ENCODE assay signal across 16 cellular contexts in the genomic region with DNA sequence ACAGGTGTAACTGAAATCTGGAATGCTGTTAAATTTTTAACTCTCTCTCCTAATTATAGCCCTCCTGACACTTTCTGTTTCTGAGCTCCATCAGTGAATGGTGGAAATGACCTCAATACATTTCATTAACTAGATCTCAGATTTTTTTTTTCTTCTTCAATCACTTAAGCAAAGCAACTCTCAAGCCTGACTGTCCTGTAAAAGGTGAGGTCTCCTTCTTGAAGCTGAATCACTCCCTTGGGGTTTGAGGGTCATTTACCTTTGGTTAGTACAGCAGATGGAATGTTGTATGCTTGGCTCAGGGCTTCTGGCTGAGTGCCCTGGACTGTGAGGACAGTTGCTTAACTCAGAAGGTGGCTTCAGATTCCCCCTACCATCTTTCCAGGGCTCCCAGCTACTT.
DNase-seq lines count a peak whose midpoint lies in the region; ATAC-seq, FAIRE-seq and TF ChIP-seq lines count a peak whose summit lies in the region.
"Had no signal": no experiment of that assay in that cellular context is flagged by ENCODE, and none has a peak within 500 bp of the region (broad histone marks: within the 10 kb centered on the region; RNA-seq: fewer than 3 reads in every experiment).

No MANE protein-coding gene starts in this region.

- CTCF ChIA-PET in HepG2 (lab: Yijun Ruan, JAX; ENCODE audit: low intra/inter-chr PET ratio, low total read pairs), result no interaction called here

- peaks cover 5% of the 10 kb centered on the region for H3K36me3 Mint-ChIP-seq in activated CD4-positive, alpha-beta T cell treated with anti-CD3 and anti-CD28 coated beads, Interleukin-2, amount 10 ng/mL, durations not matched to agents 24 days and 14 days (ENCODE audit: low read depth)
- H3K36me3 Mint-ChIP-seq: stimulated activated naive B cell treated with anti-CD40 and anti-IgM and Interleukin-4, amounts not matched to agents 10 μg/mL and 1 μg/mL and 100 μg/mL, for 72 hours; WTC11 had no signal

- peak; percentile 95 for DNase-seq in G401 (ENCODE audit: low spot score)
- peak; percentile 48 for DNase-seq in RCC 7860 (ENCODE audit: low spot score)
- peak; percentile 39 for DNase-seq in iris pigment epithelial cell (ENCODE audit: low read depth)
- no peak for DNase-seq in HepG2 (ENCODE audit: low spot score)
- DNase-seq in NCI-H748 treated with DMSO at 0.1 percent for 48 hours (lab: John Stamatoyannopoulos, UW), result no peak
- DNase-seq in activated CD4-positive, alpha-beta T cell treated with anti-CD3 and anti-CD28 coated beads, Interleukin-2, amount 10 ng/mL, durations not matched to agents 24 days and 14 days, result no peak
- DNase-seq: activated T-cell treated with anti-CD3 and anti-CD28 coated beads, Interleukin-2, amount 50 U/mL, for 24 hours; H7; MV-4-11; NCI-H510A; SHP77 treated with DMSO at 0.1 percent for 48 hours; stimulated activated CD4-positive, alpha-beta T cell treated with anti-CD3 and anti-CD28 coated beads, Interleukin-2, amount 100 ng/mL, for 24 hours; stimulated activated naive B cell treated with anti-CD40 and anti-IgM and Interleukin-4, amounts not matched to agents 10 μg/mL and 1 μg/mL and 100 μg/mL, for 72 hours had no signal

- TF ChIP-seq EP300 in HepG2 (IDR thresholded peaks at IDR 0.05; ENCODE audit: low read depth in 2 of 2, low read length in 2 of 2) (no peak), HepG2 (CRISPR knock-in tag; IDR thresholded peaks at IDR 0.05; ENCODE audit: borderline replicate concordance) (no peak)

- H3K9me3 ChIP-seq in HepG2 (ENCODE audit: low read length), result no peaks in the 10 kb centered on the region

- H3K4me3 ChIP-seq in HepG2 (replicated peaks in 1 of 3; ENCODE audit: insufficient read depth in 1 of 3, low read depth in 2 of 3, low read length in 3 of 3), result no peak overlapping the region

- FAIRE-seq in RCC 7860 (lab: Jason Lieb, UNC), result peak; percentile 63
- no peak for FAIRE-seq in HepG2 (lab: Jason Lieb, UNC)

- POLR2A ChIA-PET in HepG2 (lab: Yijun Ruan, JAX), result no interaction called here

- no peaks in the 10 kb centered on the region for H3K27me3 ChIP-seq in HepG2 (ENCODE audit: control insufficient read depth in 1 of 2, insufficient read depth in 2 of 2, low read length in 2 of 2)

- no peaks in the 10 kb centered on the region for H3K4me1 ChIP-seq in HepG2 (ENCODE audit: insufficient read depth, low read length)

- peaks cover 8% of the 10 kb centered on the region for H3K27me3 Mint-ChIP-seq in activated CD4-positive, alpha-beta T cell treated with anti-CD3 and anti-CD28 coated beads, Interleukin-2, amount 10 ng/mL, durations not matched to agents 24 days and 14 days
- H3K27me3 Mint-ChIP-seq: activated T-cell treated with anti-CD3 and anti-CD28 coated beads, Interleukin-2, amount 50 U/mL, for 24 hours had no signal

- peaks cover 27% of the 10 kb centered on the region for H3K9me3 Mint-ChIP-seq in activated CD4-positive, alpha-beta T cell treated with anti-CD3 and anti-CD28 coated beads, Interleukin-2, amount 10 ng/mL, durations not matched to agents 24 days and 14 days
- H3K9me3 Mint-ChIP-seq: WTC11 had no signal

- peaks cover 17% of the 10 kb centered on the region for H3K4me1 Mint-ChIP-seq in activated CD4-positive, alpha-beta T cell treated with anti-CD3 and anti-CD28 coated beads, Interleukin-2, amount 10 ng/mL, durations not matched to agents 24 days and 14 days

- H3K27ac ChIP-seq in HepG2 (ENCODE audit: extremely low read length, insufficient read depth, low read length), result no peak overlapping the region

- H3K9ac ChIP-seq in HepG2 (ENCODE audit: insufficient read depth, low read depth, low read length), result no peak overlapping the region

- no peak overlapping the region for H3K27ac Mint-ChIP-seq in activated CD4-positive, alpha-beta T cell treated with anti-CD3 and anti-CD28 coated beads, Interleukin-2, amount 10 ng/mL, durations not matched to agents 24 days and 14 days
- H3K27ac Mint-ChIP-seq: activated T-cell treated with anti-CD3 and anti-CD28 coated beads, Interleukin-2, amount 50 U/mL, for 24 hours; stimulated activated naive B cell treated with anti-CD40 and anti-IgM and Interleukin-4, amounts not matched to agents 10 μg/mL and 1 μg/mL and 100 μg/mL, for 72 hours; WTC11 had no signal

- TF ChIP-seq RAD21 in HepG2 (CRISPR knock-in tag; IDR thresholded peaks at IDR 0.05), result no peak

- H4K20me1 ChIP-seq in HepG2 (ENCODE audit: insufficient read depth, low read length), result no peaks in the 10 kb centered on the region

- no peak for TF ChIP-seq CTCF in HepG2 (CRISPR knock-in tag; IDR thresholded peaks at IDR 0.05)

- H3K79me2 ChIP-seq in HepG2 (ENCODE audit: insufficient read depth, low read length), result no peaks in the 10 kb centered on the region

- no peak for TF ChIP-seq POLR2A in HepG2 (IDR thresholded peaks at IDR 0.05; ENCODE audit: insufficient read depth in 1 of 2, low read depth in 2 of 2, low read length in 2 of 2)

- H3K4me2 ChIP-seq in HepG2 (ENCODE audit: low read depth, low read length), result no peak overlapping the region

- in situ Hi-C loops in G401 (cut with HindIII; ENCODE audit: low sequenced_read_pairs), result no loop called here
- in situ Hi-C loops in HepG2 (cut with HindIII; ENCODE audit: extremely low pct_ligation_motif_present, low pct_unique_long_range_greater_than_20kb), result no loop called here

- no peaks in the 10 kb centered on the region for H3K36me3 ChIP-seq in HepG2 (replicated peaks in 1 of 2; ENCODE audit: control insufficient read depth in 1 of 2, insufficient read depth in 2 of 2, low read length in 2 of 2)

- no peak overlapping the region for H3K4me3 Mint-ChIP-seq in activated CD4-positive, alpha-beta T cell treated with anti-CD3 and anti-CD28 coated beads, Interleukin-2, amount 10 ng/mL, durations not matched to agents 24 days and 14 days
- H3K4me3 Mint-ChIP-seq: activated T-cell treated with anti-CD3 and anti-CD28 coated beads, Interleukin-2, amount 50 U/mL, for 24 hours; stimulated activated naive B cell treated with anti-CD40 and anti-IgM and Interleukin-4, amounts not matched to agents 10 μg/mL and 1 μg/mL and 100 μg/mL, for 72 hours; WTC11 had no signal

- ATAC-seq in HG02943 (IDR thresholded peaks at IDR 0.05; ENCODE audit: low read depth, unreplicated experiment) (peak; percentile 55), HepG2 (no peak), HG03469 (IDR thresholded peaks at IDR 0.05; ENCODE audit: unreplicated experiment) (no peak)
- ATAC-seq: stimulated activated naive B cell treated with anti-CD40 and anti-IgM and Interleukin-4, amounts not matched to agents 10 μg/mL and 1 μg/mL and 100 μg/mL, for 72 hours; WTC11 had no signal

- no TSS peak for BruUV-seq in HepG2 (replicated peaks; lab: Mats Ljungman, UMichigan)

- no peak overlapping the region for H2AFZ ChIP-seq in HepG2 (ENCODE audit: low read length)

- intact Hi-C loops in HepG2 (cut with micrococcal nuclease; ENCODE audit: unreplicated experiment), result no loop called here
- intact Hi-C loops in activated CD4-positive, alpha-beta T cell treated with anti-CD3 and anti-CD28 coated beads, Interleukin-2, amount 10 ng/mL, durations not matched to agents 24 days and 14 days (cut with micrococcal nuclease), result no loop called here

TF ChIP-seq in HepG2, 621 proteins besides CTCF, POLR2A, EP300 and RAD21 (continues in another document):
- no peak for TF ChIP-seq PCBP2 (optimal IDR thresholded peaks at IDR 0.05; ENCODE audit: low read depth, low read length, poor library complexity, severe bottlenecking)
- TF ChIP-seq ZFP36L1 (CRISPR knock-in tag; IDR thresholded peaks at IDR 0.05), result no peak
- TF ChIP-seq, protein P1, sequence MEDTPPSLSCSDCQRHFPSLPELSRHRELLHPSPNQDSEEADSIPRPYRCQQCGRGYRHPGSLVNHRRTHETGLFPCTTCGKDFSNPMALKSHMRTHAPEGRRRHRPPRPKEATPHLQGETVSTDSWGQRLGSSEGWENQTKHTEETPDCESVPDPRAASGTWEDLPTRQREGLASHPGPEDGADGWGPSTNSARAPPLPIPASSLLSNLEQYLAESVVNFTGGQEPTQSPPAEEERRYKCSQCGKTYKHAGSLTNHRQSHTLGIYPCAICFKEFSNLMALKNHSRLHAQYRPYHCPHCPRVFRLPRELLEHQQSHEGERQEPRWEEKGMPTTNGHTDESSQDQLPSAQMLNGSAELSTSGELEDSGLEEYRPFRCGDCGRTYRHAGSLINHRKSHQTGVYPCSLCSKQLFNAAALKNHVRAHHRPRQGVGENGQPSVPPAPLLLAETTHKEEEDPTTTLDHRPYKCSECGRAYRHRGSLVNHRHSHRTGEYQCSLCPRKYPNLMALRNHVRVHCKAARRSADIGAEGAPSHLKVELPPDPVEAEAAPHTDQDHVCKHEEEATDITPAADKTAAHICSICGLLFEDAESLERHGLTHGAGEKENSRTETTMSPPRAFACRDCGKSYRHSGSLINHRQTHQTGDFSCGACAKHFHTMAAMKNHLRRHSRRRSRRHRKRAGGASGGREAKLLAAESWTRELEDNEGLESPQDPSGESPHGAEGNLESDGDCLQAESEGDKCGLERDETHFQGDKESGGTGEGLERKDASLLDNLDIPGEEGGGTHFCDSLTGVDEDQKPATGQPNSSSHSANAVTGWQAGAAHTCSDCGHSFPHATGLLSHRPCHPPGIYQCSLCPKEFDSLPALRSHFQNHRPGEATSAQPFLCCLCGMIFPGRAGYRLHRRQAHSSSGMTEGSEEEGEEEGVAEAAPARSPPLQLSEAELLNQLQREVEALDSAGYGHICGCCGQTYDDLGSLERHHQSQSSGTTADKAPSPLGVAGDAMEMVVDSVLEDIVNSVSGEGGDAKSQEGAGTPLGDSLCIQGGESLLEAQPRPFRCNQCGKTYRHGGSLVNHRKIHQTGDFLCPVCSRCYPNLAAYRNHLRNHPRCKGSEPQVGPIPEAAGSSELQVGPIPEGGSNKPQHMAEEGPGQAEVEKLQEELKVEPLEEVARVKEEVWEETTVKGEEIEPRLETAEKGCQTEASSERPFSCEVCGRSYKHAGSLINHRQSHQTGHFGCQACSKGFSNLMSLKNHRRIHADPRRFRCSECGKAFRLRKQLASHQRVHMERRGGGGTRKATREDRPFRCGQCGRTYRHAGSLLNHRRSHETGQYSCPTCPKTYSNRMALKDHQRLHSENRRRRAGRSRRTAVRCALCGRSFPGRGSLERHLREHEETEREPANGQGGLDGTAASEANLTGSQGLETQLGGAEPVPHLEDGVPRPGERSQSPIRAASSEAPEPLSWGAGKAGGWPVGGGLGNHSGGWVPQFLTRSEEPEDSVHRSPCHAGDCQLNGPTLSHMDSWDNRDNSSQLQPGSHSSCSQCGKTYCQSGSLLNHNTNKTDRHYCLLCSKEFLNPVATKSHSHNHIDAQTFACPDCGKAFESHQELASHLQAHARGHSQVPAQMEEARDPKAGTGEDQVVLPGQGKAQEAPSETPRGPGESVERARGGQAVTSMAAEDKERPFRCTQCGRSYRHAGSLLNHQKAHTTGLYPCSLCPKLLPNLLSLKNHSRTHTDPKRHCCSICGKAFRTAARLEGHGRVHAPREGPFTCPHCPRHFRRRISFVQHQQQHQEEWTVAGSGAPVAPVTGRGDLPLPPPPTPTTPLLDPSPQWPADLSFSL (CRISPR knock-in tag; IDR thresholded peaks at IDR 0.05), result no peak
- TF ChIP-seq PHF21A (CRISPR knock-in tag; IDR thresholded peaks at IDR 0.05), result no peak

Comparison
In these comparisons a context has a peak if more than half of its experiments do, and no peak if none do; other contexts are left out.
1. DNase-seq: peak in G401 (single experiment), RCC 7860 (single experiment) and iris pigment epithelial cell (single experiment); none in HepG2 (single experiment), NCI-H748 treated with DMSO at 0.1 percent for 48 hours (single experiment) and activated CD4-positive, alpha-beta T cell treated with anti-CD3 and anti-CD28 coated beads, Interleukin-2, amount 10 ng/mL, durations not matched to agents 24 days and 14 days (single experiment).